Comparison of ENCODE assay signal across 8 cellular contexts in the genomic region with DNA sequence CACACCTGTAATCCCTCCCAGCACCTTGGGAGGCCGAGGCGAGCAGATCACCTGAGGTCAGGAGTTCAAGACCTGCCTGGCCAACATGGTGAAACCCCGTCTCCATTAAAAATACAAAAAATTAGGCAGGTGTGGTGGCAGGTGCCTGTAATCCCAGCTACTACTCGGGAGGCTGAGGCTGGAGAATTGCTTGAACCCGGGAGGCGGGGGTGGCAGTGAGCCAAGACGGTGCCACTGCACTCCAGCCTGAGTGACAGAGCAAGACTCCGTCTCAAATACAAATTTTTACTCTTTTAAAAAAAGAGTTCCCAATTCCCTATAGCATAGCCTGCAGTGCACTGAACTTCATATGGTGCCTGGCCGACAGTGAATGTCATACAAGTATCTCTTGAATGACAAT. TPM values are rescaled to one million over a fixed set of nuclear protein-coding genes. Genes with fewer than 3 reads are reported as not detected.
DNase-seq lines count a peak whose midpoint lies in the region; ATAC-seq and TF ChIP-seq lines count a peak whose summit lies in the region.
"Not testable (repeated sequence)": the region's sequence is repeated elsewhere in the genome, so short reads cannot be mapped to it uniquely, and the experiment has no call there.

No MANE protein-coding gene starts in this region.

- not testable (repeated sequence) for H3K27me3 Mint-ChIP-seq in activated CD8-positive, alpha-beta T cell treated with anti-CD3 and anti-CD28 coated beads for 36 hours

- H3K79me2 ChIP-seq in OCI-LY7 (ENCODE audit: insufficient read depth, low read depth, low read length) = peaks cover 90% of the 10 kb centered on the region
- H3K79me2 ChIP-seq in smooth muscle cell (ENCODE audit: low read depth) = peaks cover 70% of the 10 kb centered on the region

- peaks cover 20% of the 10 kb centered on the region for H3K36me3 Mint-ChIP-seq in activated CD8-positive, alpha-beta T cell treated with anti-CD3 and anti-CD28 coated beads for 36 hours (ENCODE audit: low read depth)

- H3K36me3 ChIP-seq in HAP-1 (replicated peaks); OCI-LY7 (ENCODE audit: insufficient read depth, low read length); brain microvascular endothelial cell (replicated peaks); mucosa of rectum (ENCODE audit: control insufficient read depth in 2 of 2, insufficient read depth in 2 of 2, low read length in 2 of 2); smooth muscle cell (ENCODE audit: low read depth): not testable (repeated sequence)

- peak overlapping the region; percentile 84 for H3K4me2 ChIP-seq in OCI-LY7 (ENCODE audit: low read length)
- peak overlapping the region; percentile 95 for H3K4me2 ChIP-seq in smooth muscle cell

- H3K4me1 ChIP-seq in HAP-1 = peaks cover 11% of the 10 kb centered on the region
- H3K4me1 ChIP-seq in OCI-LY7 (ENCODE audit: insufficient read depth, low read length, poor library complexity, severe bottlenecking) = peaks cover 56% of the 10 kb centered on the region
- peaks cover 5 to 19% of the 10 kb centered on the region in 2 donors for H3K4me1 ChIP-seq in mucosa of rectum (ENCODE audit: control insufficient read depth in 2 of 2, insufficient read depth in 2 of 2, low read length in 2 of 2)
- H3K4me1 ChIP-seq in smooth muscle cell (ENCODE audit: low read depth) = peaks cover 15% of the 10 kb centered on the region

- H3K9me3 Mint-ChIP-seq in activated CD8-positive, alpha-beta T cell treated with anti-CD3 and anti-CD28 coated beads for 36 hours = not testable (repeated sequence)

- peaks cover 41% of the 10 kb centered on the region for H3K4me1 Mint-ChIP-seq in activated CD8-positive, alpha-beta T cell treated with anti-CD3 and anti-CD28 coated beads for 36 hours (ENCODE audit: low read depth)

- not testable (repeated sequence) for BruUV-seq in OCI-LY7 (replicated peaks; lab: Mats Ljungman, UMichigan)

- not testable (repeated sequence) for TF ChIP-seq CTCF in AG10803 (conservative IDR thresholded peaks at IDR 0.05; ENCODE audit: low read length); OCI-LY7 (conservative IDR thresholded peaks at IDR 0.05; ENCODE audit: low read length); activated CD8-positive, alpha-beta T cell treated with anti-CD3 and anti-CD28 coated beads for 36 hours (IDR thresholded peaks at IDR 0.05); brain microvascular endothelial cell (IDR thresholded peaks at IDR 0.05; ENCODE audit: low read depth, low read length, missing control alignments); fibroblast of pulmonary artery (IDR thresholded peaks at IDR 0.05; ENCODE audit: low read length, missing control alignments); smooth muscle cell (IDR thresholded peaks at IDR 0.05; ENCODE audit: borderline replicate concordance, insufficient read depth, poor library complexity, severe bottlenecking)

- WGBS in smooth muscle cell (ENCODE audit: low lambda C conversion rate) = 89% methylated on average over 9 of the region's 9 CpGs

- in situ Hi-C loops in HAP-1 (cut with MboI; ENCODE audit: low sequenced_read_pairs); brain microvascular endothelial cell (cut with HindIII; ENCODE audit: low pct_ligation_motif_present, low sequenced_read_pairs): not testable (repeated sequence)

- peak overlapping the region; percentile 94 for H3K27ac ChIP-seq in OCI-LY7 (ENCODE audit: low read depth, low read length, poor library complexity, severe bottlenecking)
- H3K27ac ChIP-seq in brain microvascular endothelial cell; mucosa of rectum (ENCODE audit: low read depth in 2 of 2, low read length in 2 of 2); smooth muscle cell (ENCODE audit: low read depth): not testable (repeated sequence)

- not testable (repeated sequence) for H3K27me3 ChIP-seq in HAP-1 (ENCODE audit: low read depth); brain microvascular endothelial cell (replicated peaks); mucosa of rectum (ENCODE audit: control insufficient read depth in 2 of 2, insufficient read depth in 2 of 2, low read length in 2 of 2); smooth muscle cell (ENCODE audit: low read depth)

- intact Hi-C loops in OCI-LY7 (cut with micrococcal nuclease; ENCODE audit: unreplicated experiment) = loop anchor here (10.0 kb wide), 1 partner anchor 1180 kb away; the partner anchor contains the start of gene MRPS14
- intact Hi-C loops in activated CD8-positive, alpha-beta T cell treated with anti-CD3 and anti-CD28 coated beads for 36 hours (cut with micrococcal nuclease) = loop anchor here (5.0 kb wide), 1 partner anchor 132 kb away; no protein-coding TSS in a partner anchor

- H3K9ac ChIP-seq in mucosa of rectum (ENCODE audit: low read depth in 1 of 2, low read length in 2 of 2); smooth muscle cell (ENCODE audit: low read depth): not testable (repeated sequence)

- H3K4me3 ChIP-seq in AG10803 (ENCODE audit: low read length) (peak overlapping the region; percentile 93; the same call in 1 of the 2 replicates), HAP-1 (peak overlapping the region; percentile 89), OCI-LY7 (ENCODE audit: low read depth, low read length, poor library complexity, severe bottlenecking) (peak overlapping the region; percentile 99), brain microvascular endothelial cell (ENCODE audit: low read depth, low read length) (peak overlapping the region; percentile 0), fibroblast of pulmonary artery (replicated peaks; ENCODE audit: low read depth, low read length) (peak overlapping the region; percentile 96), mucosa of rectum (ENCODE audit: low read length in 2 of 2) (peak overlapping the region; percentile 93), smooth muscle cell (peak overlapping the region; percentile 97)

- H3K27ac Mint-ChIP-seq in activated CD8-positive, alpha-beta T cell treated with anti-CD3 and anti-CD28 coated beads for 36 hours = peak overlapping the region; percentile 89

- not testable (repeated sequence) for H3F3A ChIP-seq in smooth muscle cell (ENCODE audit: low read depth)

- H4K20me1 ChIP-seq in OCI-LY7 (ENCODE audit: insufficient read depth, low read length) (peaks cover 38% of the 10 kb centered on the region), smooth muscle cell (ENCODE audit: low read depth) (peaks cover 67% of the 10 kb centered on the region)

- DNase-seq in AG10803 (ENCODE audit: low read depth); OCI-LY7 (ENCODE audit: low spot score); activated CD8-positive, alpha-beta T cell treated with anti-CD3 and anti-CD28 coated beads for 36 hours; brain microvascular endothelial cell; fibroblast of pulmonary artery (ENCODE audit: low read depth); smooth muscle cell (lab: John Stamatoyannopoulos, UW; ENCODE audit: unreplicated experiment): not testable (repeated sequence)
- DNase-seq in HAP-1 (ENCODE audit: low spot score in 2 of 2) = peak in 1 of 2 experiments; percentile 40

- peak overlapping the region; percentile 87 for H3K4me3 Mint-ChIP-seq in activated CD8-positive, alpha-beta T cell treated with anti-CD3 and anti-CD28 coated beads for 36 hours

- not testable (repeated sequence) for ATAC-seq in activated CD8-positive, alpha-beta T cell treated with anti-CD3 and anti-CD28 coated beads for 36 hours

- H3K9me3 ChIP-seq in HAP-1; OCI-LY7 (ENCODE audit: low read length); mucosa of rectum (ENCODE audit: control insufficient read depth in 2 of 2, low read length in 2 of 2); smooth muscle cell (replicated peaks; ENCODE audit: low read depth): not testable (repeated sequence)

- POLR2A ChIA-PET in OCI-LY7 (lab: Charles Lee) = interaction anchor here (1.2 to 1.8 kb wide), 2 partner anchors 20 to 25 kb away, joined by 4 read pairs; no protein-coding TSS in a partner anchor
- POLR2A ChIA-PET in activated CD8-positive, alpha-beta T cell treated with anti-CD3 and anti-CD28 coated beads for 36 hours (lab: Charles Lee) = not testable (repeated sequence)

- not testable (repeated sequence) for H2AFZ ChIP-seq in OCI-LY7 (ENCODE audit: low read length); smooth muscle cell (ENCODE audit: low read depth)

- not testable (repeated sequence) for H3K9me2 ChIP-seq in OCI-LY7 (ENCODE audit: insufficient read depth, low read length)

- CTCF ChIA-PET in OCI-LY7 (lab: Charles Lee; ENCODE audit: unreplicated experiment) = interaction anchor here (1.6 kb wide), 1 partner anchor 9 kb away, joined by 4 read pairs; no protein-coding TSS in a partner anchor
- CTCF ChIA-PET in activated CD8-positive, alpha-beta T cell treated with anti-CD3 and anti-CD28 coated beads for 36 hours (lab: Charles Lee) = not testable (repeated sequence)

RNA-seq across cellular contexts. Expression of gene COP1, which starts 2.4 kb away (rescaled TPM):
- total RNA-seq in OCI-LY7 (2014; rRNA removed; shearing (Covaris generic)) = 75.2 and 78.2 TPM in 2 replicates
- 76.9 and 92.6 TPM in 2 replicates for total RNA-seq in OCI-LY7 (2022)
- 10 to 100 TPM; 33.8 to 36.9 TPM for total RNA-seq in activated CD8-positive, alpha-beta T cell treated with anti-CD3 and anti-CD28 coated beads for 36 hours
- total RNA-seq in smooth muscle cell = 65.3 and 68.2 TPM in 2 replicates
- polyA plus RNA-seq in smooth muscle cell = 40.5 and 44.8 TPM in 2 replicates

Comparison
In these comparisons a context has a peak if more than half of its experiments do, and no peak if none do; other contexts are left out.
1. H3K4me3 ChIP-seq: peak in every context shown above with its lines; median percentile 99 in OCI-LY7; 97 in smooth muscle cell; 96 in fibroblast of pulmonary artery; 93 in AG10803; 93 in mucosa of rectum; 89 in HAP-1; 0 in brain microvascular endothelial cell.